11 cellular contexts compared by ENCODE assay signal in genomic region chr15:90054618-90055097, GRCh38. TPM values are rescaled to one million over a fixed set of nuclear protein-coding genes. Genes with fewer than 3 reads are reported as not detected.
DNase-seq lines count a peak whose midpoint lies in the region; ATAC-seq and TF ChIP-seq lines count a peak whose summit lies in the region.
"Had no signal": no experiment of that assay in that cellular context is flagged by ENCODE, and none has a peak within 500 bp of the region (broad histone marks: within the 10 kb centered on the region; RNA-seq: fewer than 3 reads in every experiment).

No MANE protein-coding gene starts in this region.

- H3K9me3 ChIP-seq in parathyroid adenoma (ENCODE audit: control insufficient read depth, low read length), result no peaks in the 10 kb centered on the region
- H3K9me3 ChIP-seq: testis had no signal

- H3K27me3 ChIP-seq in parathyroid adenoma (ENCODE audit: control insufficient read depth, insufficient read depth, low read length), result no peaks in the 10 kb centered on the region
- H3K27me3 ChIP-seq: testis had no signal

- no peak for DNase-seq in HEK293T (ENCODE audit: extremely low spot score)
- DNase-seq in NCI-H345 (lab: John Stamatoyannopoulos, UW), result peak; percentile 67
- DNase-seq in epithelial cell of prostate (ENCODE audit: low read depth, low spot score), result no peak
- no peak for DNase-seq in activated CD8-positive, alpha-beta memory T cell treated with anti-CD3 and anti-CD28 coated beads, Interleukin-2, amount 50 U/mL, for 48 hours
- DNase-seq in NCI-H446 (lab: John Stamatoyannopoulos, UW), result no peak
- DNase-seq: Right ventricle myocardium superior, small intestine, testis had no signal

- no peak overlapping the region for H3K4me2 ChIP-seq in parathyroid adenoma (ENCODE audit: low read length)

- no peak overlapping the region for H2AFZ ChIP-seq in parathyroid adenoma

- TF ChIP-seq CTCF in parathyroid adenoma (IDR thresholded peaks at IDR 0.05), result no peak

- POLR2A ChIA-PET in HEK293T (lab: Yijun Ruan, JAX), result interaction anchor here (1.3 to 1.8 kb wide), 2 partner anchors 52 to 160 kb away, joined by 3 to 7 read pairs; partner anchors contain the start of gene AP3S2

- CTCF ChIA-PET in HEK293T (lab: Yijun Ruan, JAX), result interaction anchor here (1.4 to 1.5 kb wide), 2 partner anchors 16 to 23 kb away, joined by 5 read pairs; no protein-coding TSS in a partner anchor

- no peaks in the 10 kb centered on the region for H3K36me3 ChIP-seq in parathyroid adenoma (ENCODE audit: control insufficient read depth, insufficient read depth, low read length)

- H3K79me2 ChIP-seq in parathyroid adenoma, result no peaks in the 10 kb centered on the region

- H3K4me1 ChIP-seq in parathyroid adenoma, result no peaks in the 10 kb centered on the region
- H3K4me1 ChIP-seq: testis had no signal

- H3K4me3 ChIP-seq in parathyroid adenoma (ENCODE audit: low read depth, low read length), result no peak overlapping the region
- H3K4me3 ChIP-seq: testis had no signal

- H3K27ac ChIP-seq in epithelial cell of prostate, result peak overlapping the region; percentile 30
- peak overlapping the region; percentile 11 for H3K27ac ChIP-seq in parathyroid adenoma
- H3K27ac ChIP-seq: testis had no signal

- ATAC-seq in esophagus mucosa, result no peak
- ATAC-seq: natural killer cell treated with Interleukin-12 subunit alpha and Interleukin-12 subunit beta and Interleukin-15 and Interleukin-18, amount 100 ng/mL, for 72 hours had no signal

- no peak overlapping the region for H3K9ac ChIP-seq in parathyroid adenoma

TF ChIP-seq in HEK293T, 16 proteins besides CTCF, POLR2A, EP300 and RAD21:
- no peak for TF ChIP-seq FOXM1 (IDR thresholded peaks at IDR 0.05; ENCODE audit: borderline replicate concordance)
- TF ChIP-seq HDGF (IDR thresholded peaks at IDR 0.05; ENCODE audit: borderline replicate concordance), result no peak
- TF ChIP-seq CTBP1 (IDR thresholded peaks at IDR 0.05; ENCODE audit: borderline replicate concordance), result no peak
- no peak for TF ChIP-seq PKNOX1 (IDR thresholded peaks at IDR 0.05)
- no peak for TF ChIP-seq ARNT (IDR thresholded peaks at IDR 0.05)
- TF ChIP-seq L3MBTL2 (conservative IDR thresholded peaks at IDR 0.05), result peak; percentile 25; the same call in 1 of the 2 replicates

RNA-seq across cellular contexts. Expression of gene IDH2, which starts 47.6 kb away (rescaled TPM):
- 114 TPM for total RNA-seq in esophagus mucosa

RNA-seq across cellular contexts. Expression of gene ZNF710, which starts 53.5 kb away (rescaled TPM):
- 27.9 TPM for total RNA-seq in esophagus mucosa
